ENCODE assay signal across 1 cellular context in genomic region chr3:132723551-132723950, GRCh38.
TF ChIP-seq lines count a peak whose summit lies in the region.

No MANE protein-coding gene starts in this region.

TF ChIP-seq in IMR-90, 13 proteins besides CTCF, POLR2A, EP300 and RAD21:
- TF ChIP-seq USF2 (IDR thresholded peaks at IDR 0.05; ENCODE audit: low read depth, low read length) (no peak), CEBPB (IDR thresholded peaks at IDR 0.05; ENCODE audit: low read depth, low read length) (no peak), BHLHE40 (IDR thresholded peaks at IDR 0.05; ENCODE audit: low read depth, low read length) (no peak), NFE2L2 (IDR thresholded peaks at IDR 0.05; ENCODE audit: low read depth, low read length) (no peak), SMC3 (IDR thresholded peaks at IDR 0.05; ENCODE audit: low read depth, low read length) (no peak), RCOR1 (IDR thresholded peaks at IDR 0.05; ENCODE audit: insufficient replicate concordance, low read length) (no peak), MAFK (IDR thresholded peaks at IDR 0.05; ENCODE audit: low read depth, low read length) (no peak), FOS (IDR thresholded peaks at IDR 0.05; ENCODE audit: low read depth, low read length) (no peak), RFX5 (IDR thresholded peaks at IDR 0.05; ENCODE audit: low read depth, low read length) (no peak)
